Comparison of ENCODE assay signal across 8 cellular contexts in genomic region chr1:153805042-153805745, GRCh38. TPM values are rescaled to one million over a fixed set of nuclear protein-coding genes. Genes with fewer than 3 reads are reported as not detected.
DNase-seq lines count a peak whose midpoint lies in the region; ATAC-seq and TF ChIP-seq lines count a peak whose summit lies in the region.

No MANE protein-coding gene starts in this region.

- 46 to 58% (median 53%) methylated on average over 5 of the region's 5 CpGs for WGBS in heart left ventricle, 4 donors

- CTCF ChIA-PET in Panc1 (lab: Charles Lee) = no interaction called here

- no peaks in the 10 kb centered on the region for H3K9me3 ChIP-seq in Panc1 (ENCODE audit: control insufficient read depth, insufficient read depth, low read depth, low read length)
- no peaks in the 10 kb centered on the region for H3K9me3 ChIP-seq in heart left ventricle

- peak; percentile 88 for ATAC-seq in GM18907 (IDR thresholded peaks at IDR 0.05; ENCODE audit: unreplicated experiment)
- peak; percentile 91 for ATAC-seq in HG03066 (IDR thresholded peaks at IDR 0.05; ENCODE audit: low read depth, unreplicated experiment)
- no peak for ATAC-seq in Panc1
- peak; percentile 78 to 90 (median 88) for ATAC-seq in heart left ventricle

- peak overlapping the region; percentile 45; the same call in 1 of the 2 replicates for H3K27ac ChIP-seq in Panc1 (ENCODE audit: low read length)
- H3K27ac ChIP-seq in heart left ventricle = peak overlapping the region; percentile 50 to 87 (median 74)

- H3K4me1 ChIP-seq in Panc1 (ENCODE audit: control insufficient read depth, insufficient read depth, low read length) = no peaks in the 10 kb centered on the region
- peaks cover 0 to 45% (median 20%) of the 10 kb centered on the region in 12 donors for H3K4me1 ChIP-seq in heart left ventricle

- no peak for TF ChIP-seq POLR2A in heart left ventricle (IDR thresholded peaks at IDR 0.05)

- H3K36me3 ChIP-seq in Panc1 (ENCODE audit: control insufficient read depth, insufficient read depth, low read length) = peaks cover 6% of the 10 kb centered on the region; the same call in 1 of the 2 replicates
- peaks cover 0 to 43% (median 32%) of the 10 kb centered on the region in 9 donors for H3K36me3 ChIP-seq in heart left ventricle

- TF ChIP-seq CTCF in Panc1 (IDR thresholded peaks at IDR 0.05) (no peak), heart left ventricle (IDR thresholded peaks at IDR 0.05) (no peak)

- no TSS peak for BruUV-seq in Panc1 (replicated peaks; lab: Mats Ljungman, UMichigan)

- H3K27me3 ChIP-seq in Panc1 (ENCODE audit: control insufficient read depth, insufficient read depth, low read length) (no peaks in the 10 kb centered on the region), heart left ventricle (no peaks in the 10 kb centered on the region)

- POLR2A ChIA-PET in Panc1 (lab: Charles Lee) = no interaction called here

- intact Hi-C loops in Panc1 (cut with micrococcal nuclease; ENCODE audit: unreplicated experiment) = no loop called here
- intact Hi-C loops in heart left ventricle (cut with DNase I) = no loop called here

- DNase-seq in A172 (ENCODE audit: low spot score) = peak; percentile 92
- DNase-seq in Panc1 (ENCODE audit: low read depth, low spot score) = peak; percentile 81
- DNase-seq in activated T-helper 9 cell treated with anti-CD3 and anti-CD28 coated beads, Interleukin-2, amount 50 U/mL, for 16 hours (ENCODE audit: low read depth) = peak; percentile 35
- peak in 4 of 5 donors; percentile 59 to 78 (median 65) for DNase-seq in heart left ventricle
- DNase-seq in stimulated activated CD4-positive, alpha-beta T cell treated with anti-CD3 and anti-CD28 coated beads, TNF-alpha, amount 100 ng/mL, for 48 hours (ENCODE audit: low read depth in 3 of 3) = peak; percentile 50 to 65 (median 61)
- DNase-seq in 8988T = no peak

- H3K4me3 ChIP-seq in Panc1 (ENCODE audit: low read depth in 2 of 2, low read length in 2 of 2) = no peak overlapping the region
- no peak overlapping the region for H3K4me3 ChIP-seq in heart left ventricle

- in situ Hi-C loops in Panc1 (cut with HindIII; ENCODE audit: low pct_unique_long_range_greater_than_20kb, low sequenced_read_pairs) = no loop called here

RNA-seq across cellular contexts. Expression of gene SLC27A3, which starts 30.0 kb away (rescaled TPM):
- 1.8 and 2.2 TPM in 2 replicates for total RNA-seq in A172 (2014; rRNA removed; shearing (Covaris generic))
- total RNA-seq in Panc1 (2021; ENCODE audit: unreplicated experiment) = 8.0 TPM
- 6.7 TPM for polyA plus RNA-seq in Panc1 (2012; ENCODE audit: insufficient read length)
- total RNA-seq in heart left ventricle = 10 to 100 TPM in 5 of 9 donors, 1 to 10 TPM in 4; 7.9 to 37.1 (median 10.3) TPM
- 10 to 100 TPM; 18.4 to 29.4 TPM for polyA plus RNA-seq in heart left ventricle
